1 cellular context compared by ENCODE assay signal in genomic region chr7:73667344-73668102, GRCh38.
TF ChIP-seq lines count a peak whose summit lies in the region.

VPS37D (plus strand) TSS chr7:73667831; CDS start chr7:73667959, 128 bp downstream.

TF ChIP-seq in HEK293, 187 proteins besides CTCF, POLR2A, EP300 and RAD21 (continued from another document and continues in another):
- TF ChIP-seq ZBTB6 (tag by site-specific recombination; IDR thresholded peaks at IDR 0.05) = peak; percentile 99
- TF ChIP-seq ZBTB26 (tag by site-specific recombination; optimal IDR thresholded peaks at IDR 0.05) = peak; percentile 49
- no peak for TF ChIP-seq OVOL3 (tag by site-specific recombination; IDR thresholded peaks at IDR 0.05)
- peak; percentile 68 for TF ChIP-seq ZEB2 (tag by site-specific recombination; IDR thresholded peaks at IDR 0.05)
- TF ChIP-seq ZNF324 (tag by site-specific recombination; IDR thresholded peaks at IDR 0.05) = no peak
- TF ChIP-seq ZNF792 (tag by site-specific recombination; IDR thresholded peaks at IDR 0.05) = no peak
- TF ChIP-seq ZBTB44 (tag by site-specific recombination; IDR thresholded peaks at IDR 0.05) = no peak
- TF ChIP-seq ZNF747 (tag by site-specific recombination; IDR thresholded peaks at IDR 0.05) = no peak
- peak; percentile 88 for TF ChIP-seq KLF8 (tag by site-specific recombination; IDR thresholded peaks at IDR 0.05)
- no peak for TF ChIP-seq ZNF354C (tag by site-specific recombination; IDR thresholded peaks at IDR 0.05; ENCODE audit: borderline replicate concordance, low read depth)
- peak; percentile 81 for TF ChIP-seq KLF9 (tag by site-specific recombination; IDR thresholded peaks at IDR 0.05; ENCODE audit: low read depth)
- TF ChIP-seq ZNF37A (tag by site-specific recombination; IDR thresholded peaks at IDR 0.05) = no peak
- no peak for TF ChIP-seq ZNF18 (tag by site-specific recombination; IDR thresholded peaks at IDR 0.05)
- no peak for TF ChIP-seq ZIC2 (tag by site-specific recombination; IDR thresholded peaks at IDR 0.05)
- no peak for TF ChIP-seq PRDM4 (tag by site-specific recombination; IDR thresholded peaks at IDR 0.05)
- no peak for TF ChIP-seq ZNF311 (tag by site-specific recombination; IDR thresholded peaks at IDR 0.05; ENCODE audit: borderline replicate concordance)
- peak; percentile 53; the same call in 1 of the 2 replicates for TF ChIP-seq GLIS1 (tag by site-specific recombination; IDR thresholded peaks at IDR 0.05)
- no peak for TF ChIP-seq ZNF169 (tag by site-specific recombination; IDR thresholded peaks at IDR 0.05)
- TF ChIP-seq SCRT2 (tag by site-specific recombination; IDR thresholded peaks at IDR 0.05) = no peak
- TF ChIP-seq ZXDB (tag by site-specific recombination; IDR thresholded peaks at IDR 0.05) = 0 out of 2 replicates have a peak, but pooled peaks have one; percentile 27
- TF ChIP-seq ZNF560 (tag by site-specific recombination; IDR thresholded peaks at IDR 0.05; ENCODE audit: borderline replicate concordance) = no peak
- no peak for TF ChIP-seq ZNF76 (tag by site-specific recombination; IDR thresholded peaks at IDR 0.05; ENCODE audit: borderline replicate concordance, low read depth)
- 0 out of 2 replicates have a peak, but pooled peaks have one; percentile 17 for TF ChIP-seq ZNF398 (tag by site-specific recombination; IDR thresholded peaks at IDR 0.05)
- no peak for TF ChIP-seq ZNF704 (tag by site-specific recombination; IDR thresholded peaks at IDR 0.05)
- TF ChIP-seq ZBTB10 (tag by site-specific recombination; IDR thresholded peaks at IDR 0.05) = peak; percentile 46; the same call in 1 of the 2 replicates
- TF ChIP-seq TRIM28 (IDR thresholded peaks at IDR 0.05; ENCODE audit: borderline replicate concordance, low read length) = no peak
- TF ChIP-seq ZNF596 (tag by site-specific recombination; IDR thresholded peaks at IDR 0.05) = no peak
- TF ChIP-seq ZNF610 (tag by site-specific recombination; IDR thresholded peaks at IDR 0.05; ENCODE audit: borderline replicate concordance) = no peak
- TF ChIP-seq ATF2 (tag by site-specific recombination; IDR thresholded peaks at IDR 0.05; ENCODE audit: low read depth) = no peak
- no peak for TF ChIP-seq ZNF521 (tag by site-specific recombination; IDR thresholded peaks at IDR 0.05)
- peak; percentile 57; the same call in 1 of the 2 replicates for TF ChIP-seq KLF7 (tag by site-specific recombination; IDR thresholded peaks at IDR 0.05; ENCODE audit: borderline replicate concordance)
- peak; percentile 59 for TF ChIP-seq SP3 (tag by site-specific recombination; IDR thresholded peaks at IDR 0.05)
- peak; percentile 64; the same call in 1 of the 2 replicates for TF ChIP-seq ZNF121 (tag by site-specific recombination; IDR thresholded peaks at IDR 0.05)
- TF ChIP-seq ZNF184 (tag by site-specific recombination; IDR thresholded peaks at IDR 0.05) = no peak
- TF ChIP-seq ZFP3 (tag by site-specific recombination; IDR thresholded peaks at IDR 0.05; ENCODE audit: low read depth) = peak; percentile 67; the same call in 1 of the 2 replicates
- no peak for TF ChIP-seq ZNF624 (tag by site-specific recombination; IDR thresholded peaks at IDR 0.05)
- no peak for TF ChIP-seq BCL11B (tag by site-specific recombination; IDR thresholded peaks at IDR 0.05; ENCODE audit: low read depth)
- TF ChIP-seq GLI4 (tag by site-specific recombination; IDR thresholded peaks at IDR 0.05) = no peak
- TF ChIP-seq ZNF677 (tag by site-specific recombination; IDR thresholded peaks at IDR 0.05) = 0 out of 2 replicates have a peak, but pooled peaks have one; percentile 14
- TF ChIP-seq SP2 (tag by site-specific recombination; IDR thresholded peaks at IDR 0.05) = peak; percentile 55
- TF ChIP-seq GLI2 (tag by site-specific recombination; IDR thresholded peaks at IDR 0.05; ENCODE audit: borderline replicate concordance, low read depth) = no peak
- no peak for TF ChIP-seq ZNF248 (tag by site-specific recombination; IDR thresholded peaks at IDR 0.05)
- TF ChIP-seq ZBTB17 (tag by site-specific recombination; IDR thresholded peaks at IDR 0.05) = peak; percentile 18; the same call in 1 of the 2 replicates
- no peak for TF ChIP-seq ZNF214 (tag by site-specific recombination; IDR thresholded peaks at IDR 0.05; ENCODE audit: borderline replicate concordance)
- TF ChIP-seq ZFP37 (tag by site-specific recombination; IDR thresholded peaks at IDR 0.05) = no peak
- no peak for TF ChIP-seq KLF17 (tag by site-specific recombination; IDR thresholded peaks at IDR 0.05)
- peak; percentile 97 for TF ChIP-seq KLF1 (tag by site-specific recombination; IDR thresholded peaks at IDR 0.05)
- TF ChIP-seq ZBTB8A (tag by site-specific recombination; IDR thresholded peaks at IDR 0.05) = peak; percentile 96
- TF ChIP-seq ZNF140 (tag by site-specific recombination; IDR thresholded peaks at IDR 0.05) = no peak
- no peak for TF ChIP-seq ZNF776 (tag by site-specific recombination; IDR thresholded peaks at IDR 0.05; ENCODE audit: borderline replicate concordance)
- no peak for TF ChIP-seq ZNF114 (tag by site-specific recombination; IDR thresholded peaks at IDR 0.05)
- TF ChIP-seq ZNF335 (tag by site-specific recombination; conservative IDR thresholded peaks at IDR 0.05) = peak; percentile 37; the same call in 1 of the 2 replicates
- TF ChIP-seq ZNF416 (tag by site-specific recombination; IDR thresholded peaks at IDR 0.05) = no peak
- peak; percentile 92 for TF ChIP-seq KLF10 (tag by site-specific recombination; IDR thresholded peaks at IDR 0.05)
